In genomic region chr3:192563417-192563816, GRCh38 we compare ENCODE assay signal across 9 cellular contexts.
"Had no signal": no experiment of that assay in that cellular context is flagged by ENCODE, and none has a peak within 500 bp of the region (broad histone marks: within the 10 kb centered on the region; RNA-seq: fewer than 3 reads in every experiment).

No MANE protein-coding gene starts in this region.

- H3K4me3 ChIP-seq: GM23248, GM23338, HAP-1 had no signal

- H3K27ac ChIP-seq: GM23248 had no signal

- FAIRE-seq: H1 had no signal

- H3K9me3 Mint-ChIP-seq: GM23338, H9, HFFc6 had no signal

- H3K4me1 Mint-ChIP-seq: GM23338, H9 had no signal

- H3K9me3 ChIP-seq: HAP-1 had no signal

- H3K36me3 ChIP-seq: HAP-1 had no signal

- ATAC-seq: GM23338, HCT116 had no signal

- H2AFZ ChIP-seq: GM23248, GM23338 had no signal

- H3K4me3 Mint-ChIP-seq: GM23338, H9, HFFc6 had no signal

- H3K27ac Mint-ChIP-seq: GM23338, H9, HFFc6 had no signal

- H3K4me2 ChIP-seq: GM23338 had no signal

- H3K4me1 ChIP-seq: HAP-1 had no signal

- DNase-seq: GM23248, H7, H9, HCEC 1CT, HFFc6 had no signal

- H3K9ac ChIP-seq: GM23248 had no signal
